Comparison of ENCODE assay signal across 8 cellular contexts in the genomic region with DNA sequence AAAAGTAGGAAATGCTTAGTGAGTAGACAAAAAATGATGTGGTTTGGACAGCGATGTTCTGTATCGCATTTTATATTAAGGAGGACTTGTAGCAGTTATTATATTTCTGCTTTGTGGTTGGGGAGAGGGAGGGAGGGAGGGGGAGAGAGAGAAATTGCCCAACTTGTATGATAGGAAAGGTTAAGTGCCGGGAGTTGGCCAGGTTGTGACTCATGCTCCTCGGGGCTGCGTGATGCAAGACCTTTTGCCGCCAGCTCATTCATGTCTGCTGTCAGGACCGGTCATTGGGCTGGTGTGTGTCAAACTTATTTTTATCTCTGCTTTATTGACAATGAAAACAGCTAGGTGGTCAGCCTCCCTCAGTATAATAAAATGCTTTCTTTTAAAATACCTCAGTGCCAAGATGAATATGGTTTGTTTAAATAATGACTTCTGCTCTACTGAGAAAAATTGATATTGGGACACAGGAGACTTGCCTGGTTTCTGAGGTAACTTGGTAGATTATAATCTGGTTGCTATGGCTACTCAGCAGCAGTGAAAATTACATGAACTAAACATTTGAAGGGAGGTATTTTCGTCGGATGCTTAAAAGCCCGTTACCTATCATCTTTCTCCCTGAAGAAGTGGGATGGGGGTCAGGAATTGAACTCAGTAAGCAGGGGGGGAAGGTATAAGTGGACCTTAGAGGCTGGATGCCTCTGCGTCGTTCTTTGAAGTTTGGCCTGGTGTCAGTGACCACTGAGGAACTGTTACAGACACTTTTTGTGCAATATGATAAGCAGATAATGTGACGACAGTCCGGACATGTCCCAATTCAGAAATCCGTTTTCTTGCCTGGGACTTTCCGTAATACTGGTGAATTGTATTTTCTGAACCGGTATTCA.
DNase-seq lines count a peak whose midpoint lies in the region; ATAC-seq and TF ChIP-seq lines count a peak whose summit lies in the region.

No MANE protein-coding gene starts in this region.

- no peaks in the 10 kb centered on the region for H3K9me3 Mint-ChIP-seq in WTC11
- H3K9me3 Mint-ChIP-seq in stimulated activated naive B cell treated with anti-CD40 and anti-IgM and Interleukin-4, amounts not matched to agents 10 μg/mL and 1 μg/mL and 100 μg/mL, for 72 hours: no peaks in the 10 kb centered on the region

- POLR2A ChIA-PET in WTC11 (lab: Charles Lee): no interaction called here

- ATAC-seq in WTC11 (no peak), lower lobe of right lung (peak; percentile 92), HG03520 (IDR thresholded peaks at IDR 0.05; ENCODE audit: unreplicated experiment) (no peak), HG03521 (IDR thresholded peaks at IDR 0.05; ENCODE audit: unreplicated experiment) (no peak)
- ATAC-seq in stimulated activated naive B cell treated with anti-CD40 and anti-IgM and Interleukin-4, amounts not matched to agents 10 μg/mL and 1 μg/mL and 100 μg/mL, for 72 hours (replicated peaks): peak; percentile 91 to 93

- peaks cover 3% of the 10 kb centered on the region; the same call in 1 of the 2 replicates for H3K36me3 Mint-ChIP-seq in WTC11
- H3K36me3 Mint-ChIP-seq in stimulated activated naive B cell treated with anti-CD40 and anti-IgM and Interleukin-4, amounts not matched to agents 10 μg/mL and 1 μg/mL and 100 μg/mL, for 72 hours: peaks cover 8 to 18% of the 10 kb centered on the region in 2 donors

- H3K4me1 ChIP-seq in colonic mucosa (no peaks in the 10 kb centered on the region), lower lobe of right lung (peaks cover 98% of the 10 kb centered on the region)

- TF ChIP-seq RAD21 in Ishikawa (IDR thresholded peaks at IDR 0.05; ENCODE audit: low read depth): no peak

- H3K4me1 Mint-ChIP-seq in WTC11: peaks cover 69% of the 10 kb centered on the region
- peaks cover 9 to 13% of the 10 kb centered on the region in 2 donors for H3K4me1 Mint-ChIP-seq in stimulated activated naive B cell treated with anti-CD40 and anti-IgM and Interleukin-4, amounts not matched to agents 10 μg/mL and 1 μg/mL and 100 μg/mL, for 72 hours

- CTCF ChIA-PET in WTC11 (lab: Charles Lee): interaction anchor here (1.4 kb wide), 1 partner anchor 10 kb away, joined by 4 read pairs; no protein-coding TSS in a partner anchor

- H3K4me3 ChIP-seq in AG10803 (ENCODE audit: low read length): no peak overlapping the region
- H3K4me3 ChIP-seq in colonic mucosa: no peak overlapping the region
- H3K4me3 ChIP-seq in lower lobe of right lung: no peak overlapping the region

- H3K36me3 ChIP-seq in colonic mucosa: no peaks in the 10 kb centered on the region
- H3K36me3 ChIP-seq in lower lobe of right lung: no peaks in the 10 kb centered on the region

- TF ChIP-seq EP300 in Ishikawa (IDR thresholded peaks at IDR 0.05; ENCODE audit: borderline replicate concordance): peak; percentile 34; the same call in 1 of the 2 replicates

- no peaks in the 10 kb centered on the region for H3K9me3 ChIP-seq in colonic mucosa
- no peaks in the 10 kb centered on the region for H3K9me3 ChIP-seq in lower lobe of right lung

- no peak for TF ChIP-seq CTCF in AG10803 (conservative IDR thresholded peaks at IDR 0.05; ENCODE audit: low read length)
- TF ChIP-seq CTCF in WTC11 (IDR thresholded peaks at IDR 0.05): no peak
- TF ChIP-seq CTCF in colonic mucosa (IDR thresholded peaks at IDR 0.05): no peak
- TF ChIP-seq CTCF in lower lobe of right lung (IDR thresholded peaks at IDR 0.05): no peak

- H3K27me3 ChIP-seq in colonic mucosa (no peaks in the 10 kb centered on the region), lower lobe of right lung (ENCODE audit: low read depth) (no peaks in the 10 kb centered on the region)

- intact Hi-C loops in colonic mucosa (cut with DNase I) (no loop called here), lower lobe of right lung (cut with DNase I) (no loop called here)

- no peak overlapping the region for H3K9ac ChIP-seq in colonic mucosa (ENCODE audit: low read depth in 2 of 2, low read length in 2 of 2)

- peak overlapping the region; percentile 40 for H3K27ac ChIP-seq in colonic mucosa
- peak overlapping the region; percentile 83 for H3K27ac ChIP-seq in lower lobe of right lung

- H3K27ac Mint-ChIP-seq in WTC11: peak overlapping the region; percentile 21; the same call in 1 of the 2 replicates
- H3K27ac Mint-ChIP-seq in stimulated activated naive B cell treated with anti-CD40 and anti-IgM and Interleukin-4, amounts not matched to agents 10 μg/mL and 1 μg/mL and 100 μg/mL, for 72 hours: peak overlapping the region; percentile 62

- H3K4me3 Mint-ChIP-seq in WTC11: no peak overlapping the region
- H3K4me3 Mint-ChIP-seq in stimulated activated naive B cell treated with anti-CD40 and anti-IgM and Interleukin-4, amounts not matched to agents 10 μg/mL and 1 μg/mL and 100 μg/mL, for 72 hours: no peak overlapping the region

- H3K27me3 Mint-ChIP-seq in WTC11 (ENCODE audit: low read depth): no peaks in the 10 kb centered on the region
- peaks cover 5 to 26% of the 10 kb centered on the region in 2 donors for H3K27me3 Mint-ChIP-seq in stimulated activated naive B cell treated with anti-CD40 and anti-IgM and Interleukin-4, amounts not matched to agents 10 μg/mL and 1 μg/mL and 100 μg/mL, for 72 hours

- DNase-seq in AG10803 (ENCODE audit: low read depth) (peak; percentile 99), WTC11 (ENCODE audit: low spot score) (no peak), colonic mucosa (peak; percentile 82), lower lobe of right lung (peak; percentile 93)
- no peak for DNase-seq in stimulated activated naive B cell treated with anti-CD40 and anti-IgM and Interleukin-4, amounts not matched to agents 10 μg/mL and 1 μg/mL and 100 μg/mL, for 72 hours

TF ChIP-seq in Ishikawa, 13 proteins besides CTCF, POLR2A, EP300 and RAD21:
- TF ChIP-seq CEBPB (IDR thresholded peaks at IDR 0.05): peak; percentile 98
- TF ChIP-seq EGR1 (IDR thresholded peaks at IDR 0.05): no peak
- TF ChIP-seq, protein P1, sequence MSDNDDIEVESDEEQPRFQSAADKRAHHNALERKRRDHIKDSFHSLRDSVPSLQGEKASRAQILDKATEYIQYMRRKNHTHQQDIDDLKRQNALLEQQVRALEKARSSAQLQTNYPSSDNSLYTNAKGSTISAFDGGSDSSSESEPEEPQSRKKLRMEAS (IDR thresholded peaks at IDR 0.05): peak; percentile 65
- TF ChIP-seq, protein P2, sequence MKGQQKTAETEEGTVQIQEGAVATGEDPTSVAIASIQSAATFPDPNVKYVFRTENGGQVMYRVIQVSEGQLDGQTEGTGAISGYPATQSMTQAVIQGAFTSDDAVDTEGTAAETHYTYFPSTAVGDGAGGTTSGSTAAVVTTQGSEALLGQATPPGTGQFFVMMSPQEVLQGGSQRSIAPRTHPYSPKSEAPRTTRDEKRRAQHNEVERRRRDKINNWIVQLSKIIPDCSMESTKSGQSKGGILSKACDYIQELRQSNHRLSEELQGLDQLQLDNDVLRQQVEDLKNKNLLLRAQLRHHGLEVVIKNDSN (IDR thresholded peaks at IDR 0.05): 0 out of 2 replicates have a peak, but pooled peaks have one; percentile 20
TF ChIP-seq in Ishikawa: peak in this region for 3.

TF ChIP-seq in WTC11, 78 proteins besides CTCF, POLR2A, EP300 and RAD21:
- TF ChIP-seq, protein P3, sequence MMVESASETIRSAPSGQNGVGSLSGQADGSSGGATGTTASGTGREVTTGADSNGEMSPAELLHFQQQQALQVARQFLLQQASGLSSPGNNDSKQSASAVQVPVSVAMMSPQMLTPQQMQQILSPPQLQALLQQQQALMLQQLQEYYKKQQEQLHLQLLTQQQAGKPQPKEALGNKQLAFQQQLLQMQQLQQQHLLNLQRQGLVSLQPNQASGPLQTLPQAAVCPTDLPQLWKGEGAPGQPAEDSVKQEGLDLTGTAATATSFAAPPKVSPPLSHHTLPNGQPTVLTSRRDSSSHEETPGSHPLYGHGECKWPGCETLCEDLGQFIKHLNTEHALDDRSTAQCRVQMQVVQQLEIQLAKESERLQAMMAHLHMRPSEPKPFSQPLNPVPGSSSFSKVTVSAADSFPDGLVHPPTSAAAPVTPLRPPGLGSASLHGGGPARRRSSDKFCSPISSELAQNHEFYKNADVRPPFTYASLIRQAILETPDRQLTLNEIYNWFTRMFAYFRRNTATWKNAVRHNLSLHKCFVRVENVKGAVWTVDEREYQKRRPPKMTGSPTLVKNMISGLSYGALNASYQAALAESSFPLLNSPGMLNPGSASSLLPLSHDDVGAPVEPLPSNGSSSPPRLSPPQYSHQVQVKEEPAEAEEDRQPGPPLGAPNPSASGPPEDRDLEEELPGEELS (CRISPR knock-in tag; IDR thresholded peaks at IDR 0.05): no peak
- no peak for TF ChIP-seq SP1 (CRISPR knock-in tag; conservative IDR thresholded peaks at IDR 0.05)
- peak; percentile 97 for TF ChIP-seq GABPB1 (CRISPR knock-in tag; IDR thresholded peaks at IDR 0.05)

Comparison
In these comparisons a context has a peak if more than half of its experiments do, and no peak if none do; other contexts are left out.
1. DNase-seq: peak in AG10803 (single experiment), colonic mucosa (single experiment) and lower lobe of right lung (single experiment); none in WTC11 (single experiment) and stimulated activated naive B cell treated with anti-CD40 and anti-IgM and Interleukin-4, amounts not matched to agents 10 μg/mL and 1 μg/mL and 100 μg/mL, for 72 hours (single experiment).
2. ATAC-seq: peak in lower lobe of right lung (2 of 2) and stimulated activated naive B cell treated with anti-CD40 and anti-IgM and Interleukin-4, amounts not matched to agents 10 μg/mL and 1 μg/mL and 100 μg/mL, for 72 hours (2 of 2); none in WTC11 (single experiment), HG03520 (single experiment) and HG03521 (single experiment).